In genomic region chr1:157496121-157496526, GRCh38 we compare ENCODE assay signal across 9 cellular contexts. TPM values are rescaled to one million over a fixed set of nuclear protein-coding genes. Genes with fewer than 3 reads are reported as not detected.
DNase-seq lines count a peak whose midpoint lies in the region; ATAC-seq and TF ChIP-seq lines count a peak whose summit lies in the region.
"Had no signal": no experiment of that assay in that cellular context is flagged by ENCODE, and none has a peak within 500 bp of the region (broad histone marks: within the 10 kb centered on the region; RNA-seq: fewer than 3 reads in every experiment).

No MANE protein-coding gene starts in this region.

- no peaks in the 10 kb centered on the region for H3K4me1 Mint-ChIP-seq in osteocyte (ENCODE audit: unreplicated experiment)

- ATAC-seq in GM19351 (IDR thresholded peaks at IDR 0.05; ENCODE audit: unreplicated experiment) (no peak), HG03108 (IDR thresholded peaks at IDR 0.05; ENCODE audit: unreplicated experiment) (no peak)

- H3K36me3 Mint-ChIP-seq in osteocyte (ENCODE audit: unreplicated experiment), result no peaks in the 10 kb centered on the region

- H3K4me3 ChIP-seq in BE2C (ENCODE audit: low read depth, low read length), result no peak overlapping the region
- H3K4me3 ChIP-seq in foreskin fibroblast (ENCODE audit: low read depth in 1 of 2, low read length in 2 of 2), result no peak overlapping the region
- H3K4me3 ChIP-seq: skin epidermis had no signal

- H3K27me3 ChIP-seq in BE2C, result peaks cover 15% of the 10 kb centered on the region; the same call in 1 of the 2 replicates

- H3K27ac Mint-ChIP-seq in osteocyte (ENCODE audit: unreplicated experiment), result no peak overlapping the region

- no peaks in the 10 kb centered on the region for H3K36me3 ChIP-seq in BE2C

- DNase-seq in BE2C, result peak; percentile 29
- DNase-seq in NCI-H2081 (lab: John Stamatoyannopoulos, UW), result peak; percentile 57 to 73
- DNase-seq in activated CD8-positive, alpha-beta memory T cell treated with anti-CD3 and anti-CD28 coated beads, Interleukin-2, amount 50 U/mL, for 4 hours, result peak; percentile 29
- peak; percentile 23 to 66 for DNase-seq in foreskin fibroblast
- peak; percentile 69 for DNase-seq in osteocyte (ENCODE audit: extremely low spot score, unreplicated experiment)

- peaks cover 58% of the 10 kb centered on the region for H3K27me3 Mint-ChIP-seq in osteocyte (ENCODE audit: unreplicated experiment)

- H3K9me3 Mint-ChIP-seq in osteocyte (ENCODE audit: unreplicated experiment), result no peaks in the 10 kb centered on the region

- H3K4me3 Mint-ChIP-seq in osteocyte (ENCODE audit: unreplicated experiment), result no peak overlapping the region

- H3K4me1 ChIP-seq in BE2C, result no peaks in the 10 kb centered on the region

- H3K9me3 ChIP-seq in BE2C, result no peaks in the 10 kb centered on the region

- peak; percentile 88 for TF ChIP-seq CTCF in BE2C (IDR thresholded peaks at IDR 0.05; ENCODE audit: low read depth, low read length)
- TF ChIP-seq CTCF in GM12873 (IDR thresholded peaks at IDR 0.05; ENCODE audit: insufficient read depth, low read depth, low read length, missing control alignments), result peak; percentile 82
- peak; percentile 87 for TF ChIP-seq CTCF in foreskin fibroblast (IDR thresholded peaks at IDR 0.05; ENCODE audit: low read depth, low read length)
- TF ChIP-seq CTCF in osteocyte (IDR thresholded peaks at IDR 0.05), result peak; percentile 85

RNA-seq across cellular contexts. Expression of gene FCRL5, which starts 56.2 kb away (rescaled TPM):
- not detected for polyA plus RNA-seq in BE2C (2012; ENCODE audit: insufficient read depth, insufficient read length, low read depth)
- total RNA-seq in osteocyte, result not detected in 2 replicates
